In the genomic region with DNA sequence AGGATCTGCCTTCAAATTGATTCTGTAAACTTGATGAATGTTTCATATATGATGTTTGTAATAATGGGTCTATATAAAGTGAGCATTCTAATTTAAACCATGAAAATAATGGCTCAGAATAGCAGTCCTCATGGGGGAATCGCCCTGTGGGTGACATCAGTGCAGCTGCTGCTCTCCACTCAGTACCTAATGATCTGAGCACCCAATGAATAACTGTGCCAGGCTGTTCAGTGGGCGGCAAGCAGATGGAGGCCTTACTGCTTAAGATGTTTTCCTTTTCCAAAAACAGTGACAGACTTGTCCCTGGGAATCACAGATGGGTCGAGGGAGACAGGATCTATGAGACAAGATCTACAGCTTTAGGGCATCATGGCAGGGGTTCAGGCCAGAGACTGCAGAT, we compare ENCODE assay signal across 24 cellular contexts.
"Had no signal": no experiment of that assay in that cellular context is flagged by ENCODE, and none has a peak within 500 bp of the region (broad histone marks: within the 10 kb centered on the region; RNA-seq: fewer than 3 reads in every experiment).

No MANE protein-coding gene starts in this region.

- H3K4me2 ChIP-seq: neural progenitor cell had no signal

- H3K27ac ChIP-seq: coronary artery, lower lobe of right lung, neural progenitor cell, prostate gland, spleen, thyroid gland, VCaP had no signal

- DNase-seq: activated CD4-positive, alpha-beta memory T cell treated with anti-CD3 and anti-CD28 coated beads, Interleukin-2, amount 10 ng/mL, durations not matched to agents 7 days and 5 days; activated CD4-positive, alpha-beta T cell treated with anti-CD3 and anti-CD28 coated beads, Interleukin-2, amount 10 ng/mL, durations not matched to agents 24 days and 14 days; activated effector memory CD4-positive, alpha-beta T cell treated with Interleukin-2 at 50 U/mL for 16 hours; activated naive CD4-positive, alpha-beta T cell treated with anti-CD3 and anti-CD28 coated beads for 36 hours; activated naive CD8-positive, alpha-beta T cell treated with anti-CD3 and anti-CD28 coated beads, Interleukin-2, amount 10 ng/mL, durations not matched to agents 7 days and 5 days; activated T-cell treated with anti-CD3 and anti-CD28 coated beads, Interleukin-2, amount 50 U/mL, for 72 hours; amniotic stem cell; cerebellar nuclear complex; foreskin fibroblast; lower lobe of right lung; mesendoderm; naive thymus-derived CD4-positive, alpha-beta T cell; stimulated activated CD4-positive, alpha-beta T cell treated with anti-CD3 and anti-CD28 coated beads, Interleukin-4, amount 100 ng/mL, for 24 hours; stimulated activated naive CD8-positive, alpha-beta T cell treated with anti-CD3 and anti-CD28 coated beads, Interleukin-15, Interleukin-2, amounts not matched to agents 100 U/mL and 50 U/mL, for 24 hours; thyroid gland had no signal

- H3K36me3 Mint-ChIP-seq: activated naive CD8-positive, alpha-beta T cell treated with anti-CD3 and anti-CD28 coated beads, Interleukin-2, amount 10 ng/mL, durations not matched to agents 7 days and 5 days; neural progenitor cell had no signal

- FAIRE-seq: bronchial epithelial cell, endometrium, keratinocyte had no signal

- H3K27me3 ChIP-seq: neural progenitor cell, thyroid gland had no signal

- H3K36me3 ChIP-seq: lower lobe of right lung, neural progenitor cell, prostate gland, spleen, thyroid gland had no signal

- H3K4me3 Mint-ChIP-seq: activated CD4-positive, alpha-beta memory T cell treated with anti-CD3 and anti-CD28 coated beads, Interleukin-2, amount 10 ng/mL, durations not matched to agents 7 days and 5 days; activated CD4-positive, alpha-beta T cell treated with anti-CD3 and anti-CD28 coated beads, Interleukin-2, amount 10 ng/mL, durations not matched to agents 24 days and 14 days; activated naive CD4-positive, alpha-beta T cell treated with anti-CD3 and anti-CD28 coated beads for 36 hours; activated naive CD8-positive, alpha-beta T cell treated with anti-CD3 and anti-CD28 coated beads, Interleukin-2, amount 10 ng/mL, durations not matched to agents 7 days and 5 days; activated T-cell treated with anti-CD3 and anti-CD28 coated beads, Interleukin-2, amount 50 U/mL, for 72 hours; naive thymus-derived CD4-positive, alpha-beta T cell; T-helper 2 cell treated with Interferon-gamma antibody and Interleukin-4, amounts not matched to agents 5 μg/mL and 100 μg/mL, for 36 hours had no signal

- H3K9ac ChIP-seq: neural progenitor cell had no signal

- H2AFZ ChIP-seq: neural progenitor cell had no signal

- H3K4me1 Mint-ChIP-seq: activated CD4-positive, alpha-beta memory T cell treated with anti-CD3 and anti-CD28 coated beads, Interleukin-2, amount 10 ng/mL, durations not matched to agents 7 days and 5 days; activated CD4-positive, alpha-beta T cell treated with anti-CD3 and anti-CD28 coated beads, Interleukin-2, amount 10 ng/mL, durations not matched to agents 24 days and 14 days; activated naive CD8-positive, alpha-beta T cell treated with anti-CD3 and anti-CD28 coated beads, Interleukin-2, amount 10 ng/mL, durations not matched to agents 7 days and 5 days; naive thymus-derived CD4-positive, alpha-beta T cell had no signal

- H3K9me3 Mint-ChIP-seq: activated CD4-positive, alpha-beta memory T cell treated with anti-CD3 and anti-CD28 coated beads, Interleukin-2, amount 10 ng/mL, durations not matched to agents 7 days and 5 days; activated CD4-positive, alpha-beta T cell treated with anti-CD3 and anti-CD28 coated beads, Interleukin-2, amount 10 ng/mL, durations not matched to agents 24 days and 14 days; activated naive CD4-positive, alpha-beta T cell treated with anti-CD3 and anti-CD28 coated beads for 36 hours; activated naive CD8-positive, alpha-beta T cell treated with anti-CD3 and anti-CD28 coated beads, Interleukin-2, amount 10 ng/mL, durations not matched to agents 7 days and 5 days; activated T-cell treated with anti-CD3 and anti-CD28 coated beads, Interleukin-2, amount 50 U/mL, for 72 hours; naive thymus-derived CD4-positive, alpha-beta T cell; neural progenitor cell; T-helper 2 cell treated with Interferon-gamma antibody and Interleukin-4, amounts not matched to agents 5 μg/mL and 100 μg/mL, for 36 hours had no signal

- H3K4me1 ChIP-seq: lower lobe of right lung, neural progenitor cell, prostate gland, spleen had no signal

- H3K9me3 ChIP-seq: lower lobe of right lung, prostate gland, spleen, thyroid gland had no signal

- H3K27ac Mint-ChIP-seq: activated CD4-positive, alpha-beta memory T cell treated with anti-CD3 and anti-CD28 coated beads, Interleukin-2, amount 10 ng/mL, durations not matched to agents 7 days and 5 days; activated CD4-positive, alpha-beta T cell treated with anti-CD3 and anti-CD28 coated beads, Interleukin-2, amount 10 ng/mL, durations not matched to agents 24 days and 14 days; activated naive CD4-positive, alpha-beta T cell treated with anti-CD3 and anti-CD28 coated beads for 36 hours; activated naive CD8-positive, alpha-beta T cell treated with anti-CD3 and anti-CD28 coated beads, Interleukin-2, amount 10 ng/mL, durations not matched to agents 7 days and 5 days; activated T-cell treated with anti-CD3 and anti-CD28 coated beads, Interleukin-2, amount 50 U/mL, for 72 hours; naive thymus-derived CD4-positive, alpha-beta T cell; T-helper 2 cell treated with Interferon-gamma antibody and Interleukin-4, amounts not matched to agents 5 μg/mL and 100 μg/mL, for 36 hours had no signal

- H3K4me3 ChIP-seq: coronary artery, lower lobe of right lung, neural progenitor cell, prostate gland, spleen, thyroid gland had no signal
